8 cellular contexts compared by ENCODE assay signal in genomic region chr7:75074262-75074641, GRCh38. TPM values are rescaled to one million over a fixed set of nuclear protein-coding genes. Genes with fewer than 3 reads are reported as not detected.
DNase-seq lines count a peak whose midpoint lies in the region; ATAC-seq and TF ChIP-seq lines count a peak whose summit lies in the region.
"Not testable (repeated sequence)": the region's sequence is repeated elsewhere in the genome, so short reads cannot be mapped to it uniquely, and the experiment has no call there.

No MANE protein-coding gene starts in this region.

- peak overlapping the region; percentile 86 to 94 for H3K27ac Mint-ChIP-seq in activated naive CD4-positive, alpha-beta T cell treated with anti-CD3 and anti-CD28 coated beads, Interleukin-2, amount 50 U/mL, for 72 hours
- peak overlapping the region; percentile 85 to 97 for H3K27ac Mint-ChIP-seq in natural killer cell treated with Interleukin-12 subunit alpha and Interleukin-12 subunit beta and Interleukin-15 and Interleukin-18, amount 100 ng/mL, for 72 hours
- peak overlapping the region; percentile 97 for H3K27ac Mint-ChIP-seq in stimulated activated memory B cell treated with anti-CD40 and anti-IgM and Interleukin-4, amounts not matched to agents 10 μg/mL and 1 μg/mL and 100 μg/mL, for 72 hours

- H3K4me3 Mint-ChIP-seq in natural killer cell treated with Interleukin-12 subunit alpha and Interleukin-12 subunit beta and Interleukin-15 and Interleukin-18, amount 100 ng/mL, for 72 hours = peak overlapping the region; percentile 96
- H3K4me3 Mint-ChIP-seq in stimulated activated memory B cell treated with anti-CD40 and anti-IgM and Interleukin-4, amounts not matched to agents 10 μg/mL and 1 μg/mL and 100 μg/mL, for 72 hours = peak overlapping the region; percentile 97

- not testable (repeated sequence) for H3K4me1 ChIP-seq in SJSA1 (replicated peaks); effector memory CD4-positive, alpha-beta T cell (ENCODE audit: control insufficient read depth, insufficient read depth, low read length, poor library complexity, severe bottlenecking); right atrium auricular region

- H3K27me3 ChIP-seq in SJSA1 (replicated peaks); effector memory CD4-positive, alpha-beta T cell (replicated peaks; ENCODE audit: control insufficient read depth, insufficient read depth, low read length, poor library complexity, severe bottlenecking); right atrium auricular region: not testable (repeated sequence)

- not testable (repeated sequence) for H3K9me3 Mint-ChIP-seq in activated naive CD4-positive, alpha-beta T cell treated with anti-CD3 and anti-CD28 coated beads, Interleukin-2, amount 50 U/mL, for 72 hours; natural killer cell treated with Interleukin-12 subunit alpha and Interleukin-12 subunit beta and Interleukin-15 and Interleukin-18, amount 100 ng/mL, for 72 hours; stimulated activated memory B cell treated with anti-CD40 and anti-IgM and Interleukin-4, amounts not matched to agents 10 μg/mL and 1 μg/mL and 100 μg/mL, for 72 hours

- not testable (repeated sequence) for DNase-seq in AG09309 (ENCODE audit: low read depth); HFF-Myc (ENCODE audit: extremely low read depth, low read depth); SJSA1 (ENCODE audit: low read depth in 1 of 2, low spot score in 2 of 2); activated naive CD4-positive, alpha-beta T cell treated with anti-CD3 and anti-CD28 coated beads, Interleukin-2, amount 50 U/mL, for 72 hours (ENCODE audit: low spot score in 2 of 2); effector memory CD4-positive, alpha-beta T cell; right atrium auricular region (ENCODE audit: low spot score); natural killer cell treated with Interleukin-12 subunit alpha and Interleukin-12 subunit beta and Interleukin-15 and Interleukin-18, amount 100 ng/mL, for 72 hours (ENCODE audit: low spot score)

- not testable (repeated sequence) for H3K27ac ChIP-seq in SJSA1
- peak overlapping the region; percentile 82 for H3K27ac ChIP-seq in effector memory CD4-positive, alpha-beta T cell (ENCODE audit: insufficient read depth, low read length, poor library complexity, severe bottlenecking)
- H3K27ac ChIP-seq in right atrium auricular region = peak overlapping the region; percentile 82 to 88

- TF ChIP-seq CTCF in AG09309 (IDR thresholded peaks at IDR 0.05; ENCODE audit: control insufficient read depth, insufficient read depth, low read depth, low read length, missing control alignments); HFF-Myc (IDR thresholded peaks at IDR 0.05; ENCODE audit: low read depth, low read length, missing control alignments); right atrium auricular region (IDR thresholded peaks at IDR 0.05): not testable (repeated sequence)

- H3K36me3 ChIP-seq in SJSA1 (peaks cover 29% of the 10 kb centered on the region), right atrium auricular region (peaks cover 14% of the 10 kb centered on the region)
- not testable (repeated sequence) for H3K36me3 ChIP-seq in effector memory CD4-positive, alpha-beta T cell (ENCODE audit: control insufficient read depth, insufficient read depth, low read length)

- ATAC-seq in activated naive CD4-positive, alpha-beta T cell treated with anti-CD3 and anti-CD28 coated beads, Interleukin-2, amount 50 U/mL, for 72 hours = peak in 1 of 2 donors; percentile 3
- not testable (repeated sequence) for ATAC-seq in natural killer cell treated with Interleukin-12 subunit alpha and Interleukin-12 subunit beta and Interleukin-15 and Interleukin-18, amount 100 ng/mL, for 72 hours; stimulated activated memory B cell treated with anti-CD40 and anti-IgM and Interleukin-4, amounts not matched to agents 10 μg/mL and 1 μg/mL and 100 μg/mL, for 72 hours

- H3K4me1 Mint-ChIP-seq in natural killer cell treated with Interleukin-12 subunit alpha and Interleukin-12 subunit beta and Interleukin-15 and Interleukin-18, amount 100 ng/mL, for 72 hours (ENCODE audit: low read depth in 2 of 2); stimulated activated memory B cell treated with anti-CD40 and anti-IgM and Interleukin-4, amounts not matched to agents 10 μg/mL and 1 μg/mL and 100 μg/mL, for 72 hours: not testable (repeated sequence)

- not testable (repeated sequence) for H3K36me3 Mint-ChIP-seq in activated naive CD4-positive, alpha-beta T cell treated with anti-CD3 and anti-CD28 coated beads, Interleukin-2, amount 50 U/mL, for 72 hours; natural killer cell treated with Interleukin-12 subunit alpha and Interleukin-12 subunit beta and Interleukin-15 and Interleukin-18, amount 100 ng/mL, for 72 hours
- H3K36me3 Mint-ChIP-seq in stimulated activated memory B cell treated with anti-CD40 and anti-IgM and Interleukin-4, amounts not matched to agents 10 μg/mL and 1 μg/mL and 100 μg/mL, for 72 hours = peaks cover 11% of the 10 kb centered on the region

- not testable (repeated sequence) for H3K27me3 Mint-ChIP-seq in natural killer cell treated with Interleukin-12 subunit alpha and Interleukin-12 subunit beta and Interleukin-15 and Interleukin-18, amount 100 ng/mL, for 72 hours; stimulated activated memory B cell treated with anti-CD40 and anti-IgM and Interleukin-4, amounts not matched to agents 10 μg/mL and 1 μg/mL and 100 μg/mL, for 72 hours

- H3K4me3 ChIP-seq in AG09309 (ENCODE audit: control insufficient read depth, low read depth, low read length) = peak overlapping the region; percentile 82; the same call in 1 of the 2 replicates
- H3K4me3 ChIP-seq in HFF-Myc (replicated peaks; ENCODE audit: low read depth, low read length) = peak overlapping the region; percentile 87
- H3K4me3 ChIP-seq in SJSA1 = peak overlapping the region; percentile 94
- peak overlapping the region; percentile 81 for H3K4me3 ChIP-seq in effector memory CD4-positive, alpha-beta T cell (ENCODE audit: insufficient read depth, low read depth, low read length, poor library complexity, severe bottlenecking)
- peak overlapping the region; percentile 76 to 79 for H3K4me3 ChIP-seq in right atrium auricular region

- H3K9me3 ChIP-seq in SJSA1 (replicated peaks); effector memory CD4-positive, alpha-beta T cell (ENCODE audit: control insufficient read depth, low read length); right atrium auricular region: not testable (repeated sequence)

RNA-seq across cellular contexts. Expression of gene RCC1L, which starts 0.7 kb away (rescaled TPM):
- total RNA-seq in SJSA1 (2014; rRNA removed; shearing (Covaris generic)) = 74.3 and 89.9 TPM in 2 replicates
- total RNA-seq in activated naive CD4-positive, alpha-beta T cell treated with anti-CD3 and anti-CD28 coated beads, Interleukin-2, amount 50 U/mL, for 72 hours = 10 to 100 TPM; 47.1 to 65.3 TPM
- total RNA-seq in right atrium auricular region = 10 to 100 TPM; 26.9 to 36.6 TPM
- total RNA-seq in natural killer cell treated with Interleukin-12 subunit alpha and Interleukin-12 subunit beta and Interleukin-15 and Interleukin-18, amount 100 ng/mL, for 72 hours = 10 to 100 TPM; 52.5 to 77.7 TPM

RNA-seq across cellular contexts. Expression of gene GTF2IRD2B, which starts 18.1 kb away (rescaled TPM):
- 20.3 and 40.2 TPM in 2 replicates for total RNA-seq in SJSA1 (2014; rRNA removed; shearing (Covaris generic))
- 10 to 100 TPM in 1 of 2 donors, 1 to 10 TPM in 1; 8.9 to 11.3 TPM for total RNA-seq in activated naive CD4-positive, alpha-beta T cell treated with anti-CD3 and anti-CD28 coated beads, Interleukin-2, amount 50 U/mL, for 72 hours
- 10 to 100 TPM; 26.5 to 40.6 TPM for total RNA-seq in right atrium auricular region
- total RNA-seq in natural killer cell treated with Interleukin-12 subunit alpha and Interleukin-12 subunit beta and Interleukin-15 and Interleukin-18, amount 100 ng/mL, for 72 hours = 10 to 100 TPM; 20.5 to 21.4 TPM
